11 cellular contexts compared by ENCODE assay signal in the genomic region with DNA sequence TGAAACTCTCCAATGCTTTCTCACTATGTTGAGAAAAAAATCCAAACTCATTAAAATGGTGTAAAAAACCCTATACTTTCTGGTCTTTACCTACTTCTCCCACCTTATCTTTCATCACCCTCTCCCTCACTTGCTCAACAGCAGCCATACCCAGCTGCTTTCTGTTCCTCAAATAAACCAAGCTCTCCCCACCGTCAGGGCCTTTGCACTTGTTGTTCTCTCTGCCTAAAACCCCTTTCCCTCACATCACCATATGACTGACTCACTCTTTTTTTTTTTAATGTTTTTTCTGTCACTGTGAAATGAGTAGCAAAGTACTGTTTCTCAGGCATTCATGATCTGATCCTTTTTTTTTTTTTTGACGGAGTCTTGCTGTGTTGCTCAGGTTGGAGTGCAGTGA.
DNase-seq lines count a peak whose midpoint lies in the region; ATAC-seq, FAIRE-seq and TF ChIP-seq lines count a peak whose summit lies in the region.
"Had no signal": no experiment of that assay in that cellular context is flagged by ENCODE, and none has a peak within 500 bp of the region (broad histone marks: within the 10 kb centered on the region; RNA-seq: fewer than 3 reads in every experiment).

No MANE protein-coding gene starts in this region.

- no peaks in the 10 kb centered on the region for H3K36me3 ChIP-seq in MG63
- H3K36me3 ChIP-seq in testis (ENCODE audit: low read depth, missing control alignments), result no peaks in the 10 kb centered on the region
- H3K36me3 ChIP-seq in brain microvascular endothelial cell (replicated peaks), result no peaks in the 10 kb centered on the region

- no peak overlapping the region for H3K27ac ChIP-seq in testis
- H3K27ac ChIP-seq in brain microvascular endothelial cell, result no peak overlapping the region
- H3K27ac ChIP-seq: body of pancreas had no signal

- whole genome bisulfite sequencing in testis, 2 donors, result 70 to 91% methylated on average over 2 of the region's 2 CpGs

- ATAC-seq in GM19467 (IDR thresholded peaks at IDR 0.05; ENCODE audit: unreplicated experiment), result peak; percentile 80
- peak; percentile 79 for ATAC-seq in HG03060 (IDR thresholded peaks at IDR 0.05; ENCODE audit: low read depth, unreplicated experiment)
- ATAC-seq: body of pancreas had no signal

- in situ Hi-C loops in brain microvascular endothelial cell (cut with HindIII; ENCODE audit: low pct_ligation_motif_present, low sequenced_read_pairs), result no loop called here

- DNase-seq in GM12891 (ENCODE audit: insufficient read length, low spot score), result no peak
- peak; percentile 25 for DNase-seq in OCI-M1 (lab: John Stamatoyannopoulos, UW)
- no peak for DNase-seq in MG63
- no peak for DNase-seq in NCI-H1436 treated with DMSO at 0.1 percent for 48 hours (lab: John Stamatoyannopoulos, UW)
- DNase-seq in testis, result no peak
- no peak for DNase-seq in brain microvascular endothelial cell
- DNase-seq: CD4-positive, CD25-positive, alpha-beta regulatory T cell; stimulated activated CD4-positive, alpha-beta T cell treated with anti-CD3 and anti-CD28 coated beads, Interleukin-4, amount 100 ng/mL, for 1 hour had no signal

- TF ChIP-seq CTCF in testis (IDR thresholded peaks at IDR 0.05), result no peak
- no peak for TF ChIP-seq CTCF in brain microvascular endothelial cell (IDR thresholded peaks at IDR 0.05; ENCODE audit: low read depth, low read length, missing control alignments)

- H3K9me3 ChIP-seq in MG63, result no peaks in the 10 kb centered on the region
- H3K9me3 ChIP-seq in testis, result no peaks in the 10 kb centered on the region
- H3K9me3 ChIP-seq: body of pancreas had no signal

- H3K4me3 ChIP-seq in MG63 (no peak overlapping the region), testis (no peak overlapping the region), brain microvascular endothelial cell (ENCODE audit: low read depth, low read length) (no peak overlapping the region)
- H3K4me3 ChIP-seq: body of pancreas had no signal

- intact Hi-C loops in testis (cut with DNase I; ENCODE audit: low total_unique reads), result no loop called here

- H3K27me3 ChIP-seq in MG63 (no peaks in the 10 kb centered on the region), testis (no peaks in the 10 kb centered on the region), brain microvascular endothelial cell (replicated peaks) (no peaks in the 10 kb centered on the region)
- H3K27me3 ChIP-seq: body of pancreas had no signal

- H3K4me1 ChIP-seq in testis, result no peaks in the 10 kb centered on the region
- H3K4me1 ChIP-seq: body of pancreas had no signal

- FAIRE-seq in GM12891 (lab: Jason Lieb, UNC), result no peak

- TF ChIP-seq POLR2A in GM12891 (IDR thresholded peaks at IDR 0.05; ENCODE audit: low read depth, low read length) (no peak), testis (IDR thresholded peaks at IDR 0.05) (no peak)

TF ChIP-seq in GM12891, 5 proteins besides CTCF, POLR2A, EP300 and RAD21:
- TF ChIP-seq POU2F2 (IDR thresholded peaks at IDR 0.05; ENCODE audit: low read depth, low read length) (no peak), SPI1 (IDR thresholded peaks at IDR 0.05; ENCODE audit: low read depth, low read length) (peak; percentile 82)
